18 cellular contexts compared by ENCODE assay signal in genomic region chr7:101669307-101669706, GRCh38. TPM values are rescaled to one million over a fixed set of nuclear protein-coding genes. Genes with fewer than 3 reads are reported as not detected.
DNase-seq lines count a peak whose midpoint lies in the region; ATAC-seq and TF ChIP-seq lines count a peak whose summit lies in the region.
"Had no signal": no experiment of that assay in that cellular context is flagged by ENCODE, and none has a peak within 500 bp of the region (broad histone marks: within the 10 kb centered on the region; RNA-seq: fewer than 3 reads in every experiment).

No MANE protein-coding gene starts in this region.

- H3K4me3 ChIP-seq in GM06990 (replicated peaks; ENCODE audit: low read depth, low read length) (no peak overlapping the region), OCI-LY1 (ENCODE audit: low read depth, low read length, poor library complexity, severe bottlenecking) (no peak overlapping the region)
- H3K4me3 ChIP-seq: SJCRH30, stomach had no signal

- no peak overlapping the region for H3K4me3 Mint-ChIP-seq in CD4-positive, alpha-beta T cell
- H3K4me3 Mint-ChIP-seq: brain, mesothelial cell of epicardium had no signal

- H4K20me1 ChIP-seq in OCI-LY1 (ENCODE audit: insufficient read depth, low read length) = no peaks in the 10 kb centered on the region

- POLR2A ChIA-PET in CD4-positive, alpha-beta T cell (lab: Charles Lee) = no interaction called here

- H2AFZ ChIP-seq in OCI-LY1 (ENCODE audit: low read length) = no peak overlapping the region

- no peak overlapping the region for H3K4me2 ChIP-seq in OCI-LY1 (ENCODE audit: low read length)

- ATAC-seq in CD4-positive, alpha-beta T cell (ENCODE audit: poor library complexity) = no peak
- ATAC-seq in GM21825 (IDR thresholded peaks at IDR 0.05; ENCODE audit: unreplicated experiment) (no peak), GM18502 (IDR thresholded peaks at IDR 0.05; ENCODE audit: poor library complexity, unreplicated experiment) (no peak)

- H3K9me3 Mint-ChIP-seq in CD4-positive, alpha-beta T cell = peaks cover 4% of the 10 kb centered on the region
- H3K9me3 Mint-ChIP-seq: activated T-helper 2 cell treated with anti-CD3 and anti-CD28 coated beads, Interferon-gamma antibody, Interleukin-2, Interleukin-4, amounts not matched to agents 10 μg/mL and 5 μg/mL and 100 μg/mL, durations not matched to agents 14 hours and 24 hours and 36 hours had no signal

- CTCF ChIA-PET in CD4-positive, alpha-beta T cell (lab: Charles Lee) = no interaction called here

- TF ChIP-seq POLR2A in erythroblast (IDR thresholded peaks at IDR 0.05; ENCODE audit: low read length) = no peak

- H3K27me3 Mint-ChIP-seq in CD4-positive, alpha-beta T cell = no peaks in the 10 kb centered on the region

- no peak overlapping the region for H3K9ac ChIP-seq in OCI-LY1 (ENCODE audit: low read length)

- no peaks in the 10 kb centered on the region for H3K9me2 ChIP-seq in OCI-LY1 (ENCODE audit: low read depth, low read length)

- no peaks in the 10 kb centered on the region for H3K4me1 ChIP-seq in OCI-LY1 (ENCODE audit: insufficient read depth, low read length, severe bottlenecking)
- H3K4me1 ChIP-seq: stomach had no signal

- no peaks in the 10 kb centered on the region; the same call in 1 of the 2 replicates for H3K27me3 ChIP-seq in GM06990 (replicated peaks; ENCODE audit: control insufficient read depth, insufficient read depth, low read length)
- peaks cover 17% of the 10 kb centered on the region; the same call in 1 of the 2 replicates for H3K27me3 ChIP-seq in OCI-LY1 (ENCODE audit: insufficient read depth, low read length)
- H3K27me3 ChIP-seq in CD4-positive, alpha-beta T cell (ENCODE audit: control insufficient read depth, insufficient read depth, low read length) = no peaks in the 10 kb centered on the region
- H3K27me3 ChIP-seq: SJCRH30 had no signal

- H3K4me1 Mint-ChIP-seq in CD4-positive, alpha-beta T cell (ENCODE audit: low read depth) = no peaks in the 10 kb centered on the region

- no peak overlapping the region for H3K27ac Mint-ChIP-seq in CD4-positive, alpha-beta T cell
- H3K27ac Mint-ChIP-seq: activated T-helper 2 cell treated with anti-CD3 and anti-CD28 coated beads, Interferon-gamma antibody, Interleukin-2, Interleukin-4, amounts not matched to agents 10 μg/mL and 5 μg/mL and 100 μg/mL, durations not matched to agents 14 hours and 24 hours and 36 hours; mesothelial cell of epicardium had no signal

- TF ChIP-seq CTCF in 22Rv1 (IDR thresholded peaks at IDR 0.05) = peak; percentile 44
- TF ChIP-seq CTCF in GM06990 (IDR thresholded peaks at IDR 0.05; ENCODE audit: insufficient read depth, low read length, poor library complexity, severe bottlenecking) = peak; percentile 36
- TF ChIP-seq CTCF in OCI-LY1 (IDR thresholded peaks at IDR 0.05; ENCODE audit: low read length) = peak; percentile 44; the same call in 1 of the 2 replicates
- no peak for TF ChIP-seq CTCF in CD4-positive, alpha-beta T cell (IDR thresholded peaks at IDR 0.05)

- intact Hi-C loops in CD4-positive, alpha-beta T cell (cut with DNase I, micrococcal nuclease) = no loop called here

- peaks cover 10% of the 10 kb centered on the region; the same call in 1 of the 2 replicates for H3K9me3 ChIP-seq in OCI-LY1 (ENCODE audit: low read length)
- peaks cover 4% of the 10 kb centered on the region for H3K9me3 ChIP-seq in CD4-positive, alpha-beta T cell (ENCODE audit: control insufficient read depth, low read length)

- no peaks in the 10 kb centered on the region for H3K79me2 ChIP-seq in OCI-LY1 (ENCODE audit: insufficient read depth, low read length)

- H3K27ac ChIP-seq in 22Rv1 (no peak overlapping the region), OCI-LY1 (ENCODE audit: low read depth, low read length, poor library complexity, severe bottlenecking) (no peak overlapping the region)
- no peak overlapping the region for H3K27ac ChIP-seq in CD4-positive, alpha-beta T cell (ENCODE audit: low read depth, low read length)
- H3K27ac ChIP-seq: C4-2B, SJCRH30, stomach had no signal

- DNase-seq in GM06990 (ENCODE audit: extremely low read depth, insufficient read length) = no peak
- DNase-seq in erythroblast (lab: John Stamatoyannopoulos, UW) = peak; percentile 20 to 48
- no peak for DNase-seq in CD4-positive, alpha-beta T cell
- DNase-seq in SW480 (ENCODE audit: low spot score) = no peak
- DNase-seq: activated CD4-positive, CD25-positive, alpha-beta regulatory T cell treated with anti-CD3 and anti-CD28 coated beads, Interleukin-2, amount 50 U/mL, for 72 hours; HCEC 1CT; NCI-H526; SJCRH30; stimulated activated CD4-positive, alpha-beta T cell treated with anti-CD3 and anti-CD28 coated beads, Interleukin-4, amount 100 ng/mL, for 24 hours; stomach had no signal

- no peaks in the 10 kb centered on the region for H3K36me3 Mint-ChIP-seq in CD4-positive, alpha-beta T cell (ENCODE audit: low read depth)
- H3K36me3 Mint-ChIP-seq: brain, mesothelial cell of epicardium had no signal

- H3F3A ChIP-seq in OCI-LY1 (ENCODE audit: insufficient read depth, low read length) = no peaks in the 10 kb centered on the region

- H3K36me3 ChIP-seq in GM06990 (ENCODE audit: control insufficient read depth, insufficient read depth, low read length) (no peaks in the 10 kb centered on the region), OCI-LY1 (ENCODE audit: insufficient read depth, low read length) (no peaks in the 10 kb centered on the region; the same call in 1 of the 2 replicates)
- H3K36me3 ChIP-seq: SJCRH30, stomach had no signal

RNA-seq across cellular contexts. Expression of gene MYL10, which starts 40.2 kb away (rescaled TPM):
- not detected for total RNA-seq in CD4-positive, alpha-beta T cell
- total RNA-seq: activated T-helper 2 cell treated with anti-CD3 and anti-CD28 coated beads, Interferon-gamma antibody, Interleukin-2, Interleukin-4, amounts not matched to agents 10 μg/mL and 5 μg/mL and 100 μg/mL, durations not matched to agents 14 hours and 24 hours and 36 hours; mesothelial cell of epicardium; stomach had no signal

Comparison
In these comparisons a context has a peak if more than half of its experiments do, and no peak if none do; other contexts are left out.
1. DNase-seq: peak in erythroblast (2 of 2); none in GM06990 (single experiment), CD4-positive, alpha-beta T cell (0 of 10) and SW480 (single experiment).